8 cellular contexts compared by ENCODE assay signal in the genomic region with DNA sequence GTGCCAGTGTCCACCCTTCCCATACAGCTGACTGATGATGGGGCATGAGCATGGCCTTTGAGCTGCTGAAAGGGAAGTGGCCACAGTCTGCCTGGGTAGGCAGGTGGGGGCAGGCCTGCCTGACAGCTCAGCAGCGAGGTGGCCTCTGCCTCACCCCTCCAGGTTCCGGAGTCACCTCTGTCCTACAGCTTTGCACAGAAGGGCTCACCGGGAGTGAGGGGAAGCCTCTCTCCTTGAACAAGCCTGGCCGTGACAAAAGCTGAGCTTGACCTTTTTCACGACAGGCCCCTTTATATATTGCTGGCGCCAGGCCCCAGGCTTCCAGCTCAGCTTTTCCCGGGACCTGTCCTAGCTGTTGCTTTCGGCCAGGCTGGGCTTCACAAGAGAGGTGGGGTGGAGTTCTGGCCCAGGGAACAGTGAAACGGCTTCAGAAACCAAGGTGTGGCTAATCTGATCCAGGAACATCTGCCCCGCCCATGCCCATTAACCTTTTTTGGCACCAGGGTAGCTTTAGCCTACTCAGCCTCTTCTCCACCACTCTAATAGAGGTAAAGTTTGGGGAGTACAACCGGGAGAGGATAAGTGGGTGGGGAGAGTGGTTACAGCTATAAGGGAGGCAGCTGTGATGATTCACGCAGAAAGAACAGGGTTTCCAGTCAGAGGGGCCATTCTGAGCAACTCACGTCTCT. TPM values are rescaled to one million over a fixed set of nuclear protein-coding genes. Genes with fewer than 3 reads are reported as not detected.
A peak's percentile ranks its signal among the peaks of the same experiment; 100 is the strongest.
DNase-seq lines count a peak whose midpoint lies in the region; ATAC-seq and TF ChIP-seq lines count a peak whose summit lies in the region.

No MANE protein-coding gene starts in this region.

- no peaks in the 10 kb centered on the region for H4K20me1 ChIP-seq in PC-9 (ENCODE audit: insufficient read depth)

- no peak overlapping the region for H3K27ac Mint-ChIP-seq in effector memory CD8-positive, alpha-beta T cell

- no peaks in the 10 kb centered on the region for H3K27me3 ChIP-seq in PC-9 (ENCODE audit: insufficient read depth, low read depth)

- no peak for TF ChIP-seq CTCF in PC-9 (conservative IDR thresholded peaks at IDR 0.05)

- no peaks in the 10 kb centered on the region for H3K79me2 ChIP-seq in PC-9 (ENCODE audit: low read depth)

- peaks cover 0 to 6% of the 10 kb centered on the region in 2 donors for H3K27me3 Mint-ChIP-seq in effector memory CD8-positive, alpha-beta T cell

- H3K4me1 ChIP-seq in PC-9 (replicated peaks; ENCODE audit: insufficient read depth): peaks cover 72% of the 10 kb centered on the region

- H3K27ac ChIP-seq in PC-9: peak overlapping the region; percentile 91

- POLR2A ChIA-PET in PC-9 (lab: Charles Lee; ENCODE audit: unreplicated experiment): interaction anchor here (0.5 to 1.4 kb wide), 11 partner anchors 11 to 354 kb away, joined by 3 to 50 read pairs (median 7); partner anchors contain the start of gene C6orf132

- intact Hi-C loops in PC-9 (cut with micrococcal nuclease; ENCODE audit: unreplicated experiment): loop anchor here (1.0 kb wide), 3 partner anchors 11 to 67 kb away; no protein-coding TSS in a partner anchor

- no peaks in the 10 kb centered on the region for H3K36me3 Mint-ChIP-seq in effector memory CD8-positive, alpha-beta T cell (ENCODE audit: insufficient read depth)

- ATAC-seq in esophagus mucosa: peak; percentile 81
- ATAC-seq in effector memory CD8-positive, alpha-beta T cell (replicated peaks): no peak

- H3K9me2 ChIP-seq in PC-9 (ENCODE audit: insufficient read depth): no peaks in the 10 kb centered on the region

- H3K9me3 ChIP-seq in PC-9 (ENCODE audit: insufficient read depth, low read depth): no peaks in the 10 kb centered on the region

- H2AFZ ChIP-seq in PC-9: no peak overlapping the region

- peaks cover 6 to 7% of the 10 kb centered on the region in 2 donors for H3K4me1 Mint-ChIP-seq in effector memory CD8-positive, alpha-beta T cell (ENCODE audit: low read depth in 2 of 2)

- CTCF ChIA-PET in PC-9 (lab: Charles Lee): interaction anchor here (0.7 to 1.6 kb wide), 3 partner anchors 19 to 115 kb away, joined by 3 to 21 read pairs (median 4); no protein-coding TSS in a partner anchor

- BruUV-seq in PC-9 (replicated peaks; lab: Mats Ljungman, UMichigan): TSS peak; percentile 8

- peak; percentile 69 for DNase-seq in GM03348 (ENCODE audit: low spot score)
- DNase-seq in PC-9: peak; percentile 81 to 86
- DNase-seq in renal cortical epithelial cell (ENCODE audit: low read depth): peak; percentile 79
- DNase-seq in effector memory CD8-positive, alpha-beta T cell: no peak
- DNase-seq in HuH-7 (ENCODE audit: low spot score): no peak
- no peak for DNase-seq in foreskin melanocyte
- no peak for DNase-seq in effector CD4-positive, alpha-beta T cell

- peak overlapping the region; percentile 10; the same call in 1 of the 2 replicates for H3K4me3 ChIP-seq in PC-9

- no peaks in the 10 kb centered on the region for H3K9me3 Mint-ChIP-seq in effector memory CD8-positive, alpha-beta T cell

- peaks cover 62% of the 10 kb centered on the region for H3F3A ChIP-seq in PC-9 (ENCODE audit: insufficient read depth, low read depth)

- H3K4me2 ChIP-seq in PC-9: peak overlapping the region; percentile 57

- no peaks in the 10 kb centered on the region; the same call in 1 of the 2 replicates for H3K36me3 ChIP-seq in PC-9 (ENCODE audit: low read depth)

- H3K4me3 Mint-ChIP-seq in effector memory CD8-positive, alpha-beta T cell: no peak overlapping the region

RNA-seq across cellular contexts. Expression of gene C6orf132, which starts 42.9 kb away (rescaled TPM):
- 49.8 and 53.9 TPM in 2 replicates for total RNA-seq in PC-9 (2021)
- 216 TPM for total RNA-seq in esophagus mucosa
- total RNA-seq in renal cortical epithelial cell: 6.9 and 16.3 TPM in 2 replicates

RNA-seq across cellular contexts. Expression of gene TAF8, which starts 49.2 kb away (rescaled TPM):
- total RNA-seq in PC-9 (2021) (35.6 and 38.4 TPM in 2 replicates), esophagus mucosa (13.8 TPM), renal cortical epithelial cell (18.1 and 20.3 TPM in 2 replicates)

Comparison
In these comparisons a context has a peak if more than half of its experiments do, and no peak if none do; other contexts are left out.
1. DNase-seq: peak in GM03348 (single experiment), PC-9 (2 of 2) and renal cortical epithelial cell (single experiment); none in effector memory CD8-positive, alpha-beta T cell (0 of 3), HuH-7 (single experiment), foreskin melanocyte (single experiment) and effector CD4-positive, alpha-beta T cell (single experiment).